ENCODE assay signal across 12 cellular contexts in genomic region chr18:36993068-36993467, GRCh38.
A peak's percentile ranks its signal among the peaks of the same experiment; 100 is the strongest.
DNase-seq lines count a peak whose midpoint lies in the region; ATAC-seq and TF ChIP-seq lines count a peak whose summit lies in the region.
"Had no signal": no experiment of that assay in that cellular context is flagged by ENCODE, and none has a peak within 500 bp of the region (broad histone marks: within the 10 kb centered on the region; RNA-seq: fewer than 3 reads in every experiment).

No MANE protein-coding gene starts in this region.

- CTCF ChIA-PET in BJ (lab: Yijun Ruan, JAX), result no interaction called here
- CTCF ChIA-PET in SK-N-SH (lab: Yijun Ruan, JAX), result no interaction called here

- H3K9me2 ChIP-seq in SK-N-SH, result no peaks in the 10 kb centered on the region

- H3K4me3 ChIP-seq in BJ (ENCODE audit: low read depth, low read length) (no peak overlapping the region), SK-N-SH (ENCODE audit: low read depth in 2 of 2, low read length in 1 of 2) (no peak overlapping the region), coronary artery (no peak overlapping the region)
- no peak overlapping the region for H3K4me3 ChIP-seq in effector memory CD4-positive, alpha-beta T cell (ENCODE audit: insufficient read depth, low read depth, low read length, poor library complexity, severe bottlenecking)
- H3K4me3 ChIP-seq: BLaER1 treated with 17β-estradiol and CSF1 and Interleukin-3, amounts not matched to agents 10 nM and 100 nM; gastrocnemius medialis; pancreas had no signal

- no peaks in the 10 kb centered on the region for H3K4me1 ChIP-seq in SK-N-SH (ENCODE audit: control insufficient read depth in 1 of 2, insufficient read depth in 2 of 2, low read depth in 1 of 2, low read length in 1 of 2)
- H3K4me1 ChIP-seq in foreskin keratinocyte, result no peaks in the 10 kb centered on the region
- H3K4me1 ChIP-seq in effector memory CD4-positive, alpha-beta T cell (ENCODE audit: control insufficient read depth, insufficient read depth, low read length, poor library complexity, severe bottlenecking), result no peaks in the 10 kb centered on the region
- H3K4me1 ChIP-seq: BLaER1 treated with 17β-estradiol and CSF1 and Interleukin-3, amounts not matched to agents 10 nM and 100 nM; gastrocnemius medialis; pancreas had no signal

- DNase-seq in BJ (ENCODE audit: low read depth) (peak; percentile 16), HCEC 1CT (peak; percentile 53), SK-N-SH (no peak), foreskin keratinocyte (peak; percentile 23 to 60), coronary artery (ENCODE audit: low spot score) (no peak), HUDEP-2 (lab: John Stamatoyannopoulos, UW; ENCODE audit: unreplicated experiment in 76 of 76) (no peak), NAMALWA (ENCODE audit: low spot score) (no peak)
- no peak for DNase-seq in effector memory CD4-positive, alpha-beta T cell
- DNase-seq: gastrocnemius medialis, NCI-H1930, pancreas had no signal

- H3K27me3 ChIP-seq in BJ (ENCODE audit: control insufficient read depth, insufficient read depth, low read length) (no peaks in the 10 kb centered on the region), SK-N-SH (ENCODE audit: insufficient read depth) (no peaks in the 10 kb centered on the region), foreskin keratinocyte (no peaks in the 10 kb centered on the region)
- H3K27me3 ChIP-seq in effector memory CD4-positive, alpha-beta T cell (replicated peaks; ENCODE audit: control insufficient read depth, insufficient read depth, low read length, poor library complexity, severe bottlenecking), result no peaks in the 10 kb centered on the region
- H3K27me3 ChIP-seq: BLaER1 treated with 17β-estradiol and CSF1 and Interleukin-3, amounts not matched to agents 10 nM and 100 nM; gastrocnemius medialis; pancreas had no signal

- ATAC-seq in foreskin keratinocyte, result peak; percentile 74
- ATAC-seq: gastrocnemius medialis, pancreas had no signal

- POLR2A ChIA-PET in BJ (lab: Charles Lee) (no interaction called here), SK-N-SH (lab: Yijun Ruan, JAX) (no interaction called here)

- TF ChIP-seq EP300 in SK-N-SH (IDR thresholded peaks at IDR 0.05; ENCODE audit: borderline replicate concordance in 1 of 2, low read depth in 1 of 2, low read length in 1 of 2), result no peak

- H4K20me1 ChIP-seq in SK-N-SH (ENCODE audit: insufficient read depth), result no peaks in the 10 kb centered on the region
- H4K20me1 ChIP-seq: BLaER1 treated with 17β-estradiol and CSF1 and Interleukin-3, amounts not matched to agents 10 nM and 100 nM had no signal

- no peaks in the 10 kb centered on the region for H3K79me2 ChIP-seq in SK-N-SH (ENCODE audit: insufficient read depth)

- no peak for TF ChIP-seq RAD21 in SK-N-SH (IDR thresholded peaks at IDR 0.05; ENCODE audit: low read length)

- no peaks in the 10 kb centered on the region for H3K9me3 ChIP-seq in SK-N-SH
- no peaks in the 10 kb centered on the region for H3K9me3 ChIP-seq in effector memory CD4-positive, alpha-beta T cell (ENCODE audit: control insufficient read depth, low read length)
- H3K9me3 ChIP-seq: gastrocnemius medialis, pancreas had no signal

- H2AFZ ChIP-seq in SK-N-SH (ENCODE audit: low read depth), result no peak overlapping the region

- H3K36me3 ChIP-seq in BJ (ENCODE audit: control insufficient read depth, insufficient read depth, low read length) (no peaks in the 10 kb centered on the region), SK-N-SH (replicated peaks in 1 of 2; ENCODE audit: control insufficient read depth in 1 of 2, insufficient read depth in 2 of 2, low read length in 1 of 2) (no peaks in the 10 kb centered on the region)
- H3K36me3 ChIP-seq in effector memory CD4-positive, alpha-beta T cell (ENCODE audit: control insufficient read depth, insufficient read depth, low read length), result no peaks in the 10 kb centered on the region
- H3K36me3 ChIP-seq: gastrocnemius medialis, pancreas had no signal

- H3F3A ChIP-seq in SK-N-SH (replicated peaks; ENCODE audit: insufficient read depth), result no peaks in the 10 kb centered on the region

- TF ChIP-seq CTCF in BJ (IDR thresholded peaks at IDR 0.05; ENCODE audit: insufficient read depth, low read depth, low read length) (no peak), SK-N-SH (IDR thresholded peaks at IDR 0.05) (no peak), foreskin keratinocyte (conservative IDR thresholded peaks at IDR 0.05) (no peak), coronary artery (IDR thresholded peaks at IDR 0.05) (no peak)

- peak overlapping the region; percentile 48; the same call in 1 of the 2 replicates for H3K4me2 ChIP-seq in SK-N-SH
- H3K4me2 ChIP-seq: BLaER1 treated with 17β-estradiol and CSF1 and Interleukin-3, amounts not matched to agents 10 nM and 100 nM had no signal

- H3K27ac ChIP-seq in SK-N-SH (ENCODE audit: low read depth in 2 of 2, low read length in 1 of 2) (peak overlapping the region in 1 of 2 experiments; percentile 23; a peak in 2 of 4 replicates), foreskin keratinocyte (no peak overlapping the region), coronary artery (no peak overlapping the region)
- H3K27ac ChIP-seq in effector memory CD4-positive, alpha-beta T cell (ENCODE audit: insufficient read depth, low read length, poor library complexity, severe bottlenecking), result no peak overlapping the region
- H3K27ac ChIP-seq: BLaER1 treated with 17β-estradiol and CSF1 and Interleukin-3, amounts not matched to agents 10 nM and 100 nM; gastrocnemius medialis; pancreas had no signal

- H3K9ac ChIP-seq in SK-N-SH, result no peak overlapping the region
- H3K9ac ChIP-seq: BLaER1 treated with 17β-estradiol and CSF1 and Interleukin-3, amounts not matched to agents 10 nM and 100 nM had no signal

TF ChIP-seq in SK-N-SH, 30 proteins besides CTCF, POLR2A, EP300 and RAD21:
- TF ChIP-seq RFX5 (IDR thresholded peaks at IDR 0.05; ENCODE audit: low read length), result no peak

Comparison
In these comparisons a context has a peak if more than half of its experiments do, and no peak if none do; other contexts are left out.
1. DNase-seq: peak in BJ (single experiment), HCEC 1CT (single experiment) and foreskin keratinocyte (2 of 2); none in SK-N-SH (single experiment), effector memory CD4-positive, alpha-beta T cell (0 of 3), coronary artery (single experiment), HUDEP-2 (0 of 76) and NAMALWA (single experiment).